ENCODE assay signal across 15 cellular contexts in the genomic region with DNA sequence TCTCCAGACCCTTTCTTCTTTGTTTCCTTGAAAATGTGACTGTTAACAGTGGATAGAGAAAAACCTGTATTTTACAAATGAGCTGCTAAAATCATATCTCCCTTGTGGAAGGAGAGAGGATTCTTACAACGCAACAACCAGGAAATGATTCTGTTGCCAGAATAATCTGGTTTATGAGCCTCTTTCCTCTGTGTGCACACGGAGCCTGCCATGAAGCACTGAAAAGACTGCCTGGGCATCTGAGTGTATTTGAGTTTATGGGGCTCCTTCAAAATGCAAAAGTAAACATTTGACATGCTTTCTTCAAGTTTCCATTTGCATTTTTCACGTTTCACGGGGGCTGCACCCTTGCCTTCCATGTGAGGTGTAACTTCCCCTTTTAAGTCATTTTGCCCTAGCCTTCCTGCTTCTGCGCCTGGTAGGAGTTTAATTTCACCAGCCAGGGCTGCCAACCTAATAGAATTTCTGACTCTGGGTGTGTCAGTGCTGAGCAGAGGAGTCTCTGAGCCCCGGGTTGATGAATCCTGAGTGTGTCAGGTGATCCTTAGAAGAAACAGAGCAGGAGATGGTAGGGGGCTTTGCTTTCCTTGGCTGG.
DNase-seq lines count a peak whose midpoint lies in the region; ATAC-seq and TF ChIP-seq lines count a peak whose summit lies in the region.
"Had no signal": no experiment of that assay in that cellular context is flagged by ENCODE, and none has a peak within 500 bp of the region (broad histone marks: within the 10 kb centered on the region; RNA-seq: fewer than 3 reads in every experiment).

No MANE protein-coding gene starts in this region.

- DNase-seq in DMS79 (lab: John Stamatoyannopoulos, UW) (peak; percentile 90), KBM-7 (peak; percentile 63), WTC11 (ENCODE audit: low spot score) (no peak), naive B cell (peak; percentile 31), SIG-M5 treated with dmso at 0.1 percent for 504 hours (lab: John Stamatoyannopoulos, UW; ENCODE audit: unreplicated experiment) (no peak)
- DNase-seq: activated CD8-positive, alpha-beta memory T cell treated with anti-CD3 and anti-CD28 coated beads, Interleukin-2, amount 10 ng/mL, durations not matched to agents 7 days and 5 days; activated naive CD4-positive, alpha-beta T cell; CD4-positive, alpha-beta T cell; EL; hippocampal formation; NCI-H2081; stimulated activated CD4-positive, alpha-beta T cell treated with anti-CD3 and anti-CD28 coated beads, Interleukin-15, amount 100 ng/mL, for 24 hours had no signal

- in situ Hi-C loops in KBM-7 (cut with MboI; ENCODE audit: low pct_unique_long_range_greater_than_20kb, low sequenced_read_pairs) = no loop called here

- H3K9me3 Mint-ChIP-seq in WTC11 (no peaks in the 10 kb centered on the region), naive B cell (no peaks in the 10 kb centered on the region)
- H3K9me3 Mint-ChIP-seq: CD4-positive, alpha-beta T cell had no signal

- TF ChIP-seq CTCF in WTC11 (IDR thresholded peaks at IDR 0.05) = no peak

- POLR2A ChIA-PET in WTC11 (lab: Charles Lee) = no interaction called here

- H3K4me3 Mint-ChIP-seq in WTC11 (no peak overlapping the region), naive B cell (peak overlapping the region in 7 of 8 donors; percentile 11 to 75 (median 55))
- H3K4me3 Mint-ChIP-seq: activated CD8-positive, alpha-beta memory T cell treated with anti-CD3 and anti-CD28 coated beads, Interleukin-2, amount 10 ng/mL, durations not matched to agents 7 days and 5 days; CD4-positive, alpha-beta T cell had no signal

- peaks cover 2% of the 10 kb centered on the region; the same call in 1 of the 2 replicates for H3K36me3 Mint-ChIP-seq in WTC11
- no peaks in the 10 kb centered on the region for H3K36me3 Mint-ChIP-seq in naive B cell
- H3K36me3 Mint-ChIP-seq: activated CD8-positive, alpha-beta memory T cell treated with anti-CD3 and anti-CD28 coated beads, Interleukin-2, amount 10 ng/mL, durations not matched to agents 7 days and 5 days had no signal

- H3K27me3 Mint-ChIP-seq in WTC11 (ENCODE audit: low read depth) (no peaks in the 10 kb centered on the region), naive B cell (peaks cover 0 to 8% (median 0%) of the 10 kb centered on the region in 3 donors)
- H3K27me3 Mint-ChIP-seq: CD4-positive, alpha-beta T cell had no signal

- H3K4me1 Mint-ChIP-seq in WTC11 (peaks cover 60% of the 10 kb centered on the region), naive B cell (peaks cover 4 to 9% (median 9%) of the 10 kb centered on the region in 3 donors)

- CTCF ChIA-PET in WTC11 (lab: Charles Lee) = interaction anchor here (0.6 to 1.5 kb wide), 4 partner anchors 49 to 460 kb away, joined by 3 to 4 read pairs (median 3); no protein-coding TSS in a partner anchor

- peak overlapping the region; percentile 84 for H3K27ac Mint-ChIP-seq in WTC11
- peak overlapping the region in 2 of 6 donors; percentile 42 to 68 for H3K27ac Mint-ChIP-seq in naive B cell
- H3K27ac Mint-ChIP-seq: activated CD8-positive, alpha-beta memory T cell treated with anti-CD3 and anti-CD28 coated beads, Interleukin-2, amount 10 ng/mL, durations not matched to agents 7 days and 5 days; CD4-positive, alpha-beta T cell had no signal

- ATAC-seq in WTC11 = no peak
- peak; percentile 53 to 70 for ATAC-seq in naive B cell (ENCODE audit: low read depth in 2 of 2)
- no peak for ATAC-seq in GM18511 (IDR thresholded peaks at IDR 0.05; ENCODE audit: unreplicated experiment)
- ATAC-seq in GM21619 (IDR thresholded peaks at IDR 0.05; ENCODE audit: unreplicated experiment) = no peak
- ATAC-seq: activated CD8-positive, alpha-beta memory T cell treated with anti-CD3 and anti-CD28 coated beads, Interleukin-2, amount 10 ng/mL, durations not matched to agents 7 days and 5 days; GM12878 had no signal

TF ChIP-seq in WTC11, 78 proteins besides CTCF, POLR2A, EP300 and RAD21 (continues in another document):
- TF ChIP-seq NFYB (CRISPR knock-in tag; conservative IDR thresholded peaks at IDR 0.05; ENCODE audit: low read depth) (no peak), SMAD3 (CRISPR knock-in tag; IDR thresholded peaks at IDR 0.05; ENCODE audit: borderline replicate concordance) (no peak), SMAD4 (CRISPR knock-in tag; IDR thresholded peaks at IDR 0.05) (no peak), IRF2 (CRISPR knock-in tag; IDR thresholded peaks at IDR 0.05; ENCODE audit: borderline replicate concordance, low read depth) (no peak), NR2C2 (CRISPR knock-in tag; IDR thresholded peaks at IDR 0.05) (no peak), TEAD4 (CRISPR knock-in tag; IDR thresholded peaks at IDR 0.05) (no peak), MXD4 (CRISPR knock-in tag; IDR thresholded peaks at IDR 0.05; ENCODE audit: borderline replicate concordance) (no peak), ATF1 (CRISPR knock-in tag; IDR thresholded peaks at IDR 0.05) (no peak), CREB1 (CRISPR knock-in tag; IDR thresholded peaks at IDR 0.05) (no peak)
- TF ChIP-seq, protein P1, sequence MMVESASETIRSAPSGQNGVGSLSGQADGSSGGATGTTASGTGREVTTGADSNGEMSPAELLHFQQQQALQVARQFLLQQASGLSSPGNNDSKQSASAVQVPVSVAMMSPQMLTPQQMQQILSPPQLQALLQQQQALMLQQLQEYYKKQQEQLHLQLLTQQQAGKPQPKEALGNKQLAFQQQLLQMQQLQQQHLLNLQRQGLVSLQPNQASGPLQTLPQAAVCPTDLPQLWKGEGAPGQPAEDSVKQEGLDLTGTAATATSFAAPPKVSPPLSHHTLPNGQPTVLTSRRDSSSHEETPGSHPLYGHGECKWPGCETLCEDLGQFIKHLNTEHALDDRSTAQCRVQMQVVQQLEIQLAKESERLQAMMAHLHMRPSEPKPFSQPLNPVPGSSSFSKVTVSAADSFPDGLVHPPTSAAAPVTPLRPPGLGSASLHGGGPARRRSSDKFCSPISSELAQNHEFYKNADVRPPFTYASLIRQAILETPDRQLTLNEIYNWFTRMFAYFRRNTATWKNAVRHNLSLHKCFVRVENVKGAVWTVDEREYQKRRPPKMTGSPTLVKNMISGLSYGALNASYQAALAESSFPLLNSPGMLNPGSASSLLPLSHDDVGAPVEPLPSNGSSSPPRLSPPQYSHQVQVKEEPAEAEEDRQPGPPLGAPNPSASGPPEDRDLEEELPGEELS (CRISPR knock-in tag; IDR thresholded peaks at IDR 0.05) = no peak
- TF ChIP-seq, protein P2, sequence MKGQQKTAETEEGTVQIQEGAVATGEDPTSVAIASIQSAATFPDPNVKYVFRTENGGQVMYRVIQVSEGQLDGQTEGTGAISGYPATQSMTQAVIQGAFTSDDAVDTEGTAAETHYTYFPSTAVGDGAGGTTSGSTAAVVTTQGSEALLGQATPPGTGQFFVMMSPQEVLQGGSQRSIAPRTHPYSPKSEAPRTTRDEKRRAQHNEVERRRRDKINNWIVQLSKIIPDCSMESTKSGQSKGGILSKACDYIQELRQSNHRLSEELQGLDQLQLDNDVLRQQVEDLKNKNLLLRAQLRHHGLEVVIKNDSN (CRISPR knock-in tag; IDR thresholded peaks at IDR 0.05) = no peak
- TF ChIP-seq, protein P3, sequence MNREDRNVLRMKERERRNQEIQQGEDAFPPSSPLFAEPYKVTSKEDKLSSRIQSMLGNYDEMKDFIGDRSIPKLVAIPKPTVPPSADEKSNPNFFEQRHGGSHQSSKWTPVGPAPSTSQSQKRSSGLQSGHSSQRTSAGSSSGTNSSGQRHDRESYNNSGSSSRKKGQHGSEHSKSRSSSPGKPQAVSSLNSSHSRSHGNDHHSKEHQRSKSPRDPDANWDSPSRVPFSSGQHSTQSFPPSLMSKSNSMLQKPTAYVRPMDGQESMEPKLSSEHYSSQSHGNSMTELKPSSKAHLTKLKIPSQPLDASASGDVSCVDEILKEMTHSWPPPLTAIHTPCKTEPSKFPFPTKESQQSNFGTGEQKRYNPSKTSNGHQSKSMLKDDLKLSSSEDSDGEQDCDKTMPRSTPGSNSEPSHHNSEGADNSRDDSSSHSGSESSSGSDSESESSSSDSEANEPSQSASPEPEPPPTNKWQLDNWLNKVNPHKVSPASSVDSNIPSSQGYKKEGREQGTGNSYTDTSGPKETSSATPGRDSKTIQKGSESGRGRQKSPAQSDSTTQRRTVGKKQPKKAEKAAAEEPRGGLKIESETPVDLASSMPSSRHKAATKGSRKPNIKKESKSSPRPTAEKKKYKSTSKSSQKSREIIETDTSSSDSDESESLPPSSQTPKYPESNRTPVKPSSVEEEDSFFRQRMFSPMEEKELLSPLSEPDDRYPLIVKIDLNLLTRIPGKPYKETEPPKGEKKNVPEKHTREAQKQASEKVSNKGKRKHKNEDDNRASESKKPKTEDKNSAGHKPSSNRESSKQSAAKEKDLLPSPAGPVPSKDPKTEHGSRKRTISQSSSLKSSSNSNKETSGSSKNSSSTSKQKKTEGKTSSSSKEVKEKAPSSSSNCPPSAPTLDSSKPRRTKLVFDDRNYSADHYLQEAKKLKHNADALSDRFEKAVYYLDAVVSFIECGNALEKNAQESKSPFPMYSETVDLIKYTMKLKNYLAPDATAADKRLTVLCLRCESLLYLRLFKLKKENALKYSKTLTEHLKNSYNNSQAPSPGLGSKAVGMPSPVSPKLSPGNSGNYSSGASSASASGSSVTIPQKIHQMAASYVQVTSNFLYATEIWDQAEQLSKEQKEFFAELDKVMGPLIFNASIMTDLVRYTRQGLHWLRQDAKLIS (CRISPR knock-in tag; IDR thresholded peaks at IDR 0.05; ENCODE audit: borderline replicate concordance) = no peak
- TF ChIP-seq, protein P4, sequence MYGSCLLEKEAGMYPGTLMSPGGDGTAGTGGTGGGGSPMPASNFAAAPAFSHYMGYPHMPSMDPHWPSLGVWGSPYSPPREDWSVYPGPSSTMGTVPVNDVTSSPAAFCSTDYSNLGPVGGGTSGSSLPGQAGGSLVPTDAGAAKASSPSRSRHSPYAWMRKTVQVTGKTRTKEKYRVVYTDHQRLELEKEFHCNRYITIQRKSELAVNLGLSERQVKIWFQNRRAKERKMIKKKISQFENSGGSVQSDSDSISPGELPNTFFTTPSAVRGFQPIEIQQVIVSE (CRISPR knock-in tag; IDR thresholded peaks at IDR 0.05; ENCODE audit: borderline replicate concordance) = no peak
- TF ChIP-seq, protein P5, sequence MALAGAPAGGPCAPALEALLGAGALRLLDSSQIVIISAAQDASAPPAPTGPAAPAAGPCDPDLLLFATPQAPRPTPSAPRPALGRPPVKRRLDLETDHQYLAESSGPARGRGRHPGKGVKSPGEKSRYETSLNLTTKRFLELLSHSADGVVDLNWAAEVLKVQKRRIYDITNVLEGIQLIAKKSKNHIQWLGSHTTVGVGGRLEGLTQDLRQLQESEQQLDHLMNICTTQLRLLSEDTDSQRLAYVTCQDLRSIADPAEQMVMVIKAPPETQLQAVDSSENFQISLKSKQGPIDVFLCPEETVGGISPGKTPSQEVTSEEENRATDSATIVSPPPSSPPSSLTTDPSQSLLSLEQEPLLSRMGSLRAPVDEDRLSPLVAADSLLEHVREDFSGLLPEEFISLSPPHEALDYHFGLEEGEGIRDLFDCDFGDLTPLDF (CRISPR knock-in tag; IDR thresholded peaks at IDR 0.05) = no peak

Comparison
In these comparisons a context has a peak if more than half of its experiments do, and no peak if none do; other contexts are left out.
1. DNase-seq: peak in DMS79 (single experiment), KBM-7 (single experiment) and naive B cell (single experiment); none in WTC11 (single experiment) and SIG-M5 treated with dmso at 0.1 percent for 504 hours (single experiment).
2. ATAC-seq: peak in naive B cell (2 of 2); none in WTC11 (single experiment), GM18511 (single experiment) and GM21619 (single experiment).